8 cellular contexts compared by ENCODE assay signal in genomic region chr1:120811822-120812221, GRCh38.
DNase-seq lines count a peak whose midpoint lies in the region; TF ChIP-seq lines count a peak whose summit lies in the region.
"Not testable (repeated sequence)": the region's sequence is repeated elsewhere in the genome, so short reads cannot be mapped to it uniquely, and the experiment has no call there.

No MANE protein-coding gene starts in this region.

- not testable (repeated sequence) for H3K27me3 Mint-ChIP-seq in brain; glutamatergic neuron (ENCODE audit: unreplicated experiment); nephron (ENCODE audit: low read depth)

- peak; percentile 16 for DNase-seq in COLO668 (lab: John Stamatoyannopoulos, UW; ENCODE audit: unreplicated experiment)
- peak; percentile 36 for DNase-seq in HT1080 (ENCODE audit: low read depth)
- DNase-seq in activated CD4-positive, alpha-beta T cell treated with anti-CD3 and anti-CD28 coated beads, Interleukin-2, amount 50 U/mL, for 4 hours: peak; percentile 18 to 22
- DNase-seq in glutamatergic neuron: peak; percentile 32
- peak in 4 of 6 experiments; percentile 1 to 56 (median 32) for DNase-seq in stimulated activated naive CD4-positive, alpha-beta T cell (lab: John Stamatoyannopoulos, UW)

- H3K36me3 Mint-ChIP-seq in brain; glutamatergic neuron (ENCODE audit: unreplicated experiment): not testable (repeated sequence)
- peaks cover 16% of the 10 kb centered on the region for H3K36me3 Mint-ChIP-seq in nephron (ENCODE audit: low read depth)

- H3K9me3 ChIP-seq in OCI-LY3 (ENCODE audit: insufficient read depth, low read length): not testable (repeated sequence)

- not testable (repeated sequence) for H4K20me1 ChIP-seq in OCI-LY3 (ENCODE audit: insufficient read depth, low read length)

- not testable (repeated sequence) for H3K9ac ChIP-seq in OCI-LY3 (ENCODE audit: low read length)

- H3K36me3 ChIP-seq in OCI-LY3 (replicated peaks; ENCODE audit: low read depth, low read length): not testable (repeated sequence)

- not testable (repeated sequence) for H3K4me3 Mint-ChIP-seq in brain; glutamatergic neuron (ENCODE audit: unreplicated experiment); nephron

- H3K4me3 ChIP-seq in OCI-LY3 (ENCODE audit: low read length): not testable (repeated sequence)

- H2AFZ ChIP-seq in OCI-LY3 (ENCODE audit: low read depth, low read length): not testable (repeated sequence)

- H3K4me2 ChIP-seq in OCI-LY3 (ENCODE audit: low read length): not testable (repeated sequence)

- H3K27ac Mint-ChIP-seq in brain: peak overlapping the region in 2 of 5 experiments; percentile 45 to 52
- not testable (repeated sequence) for H3K27ac Mint-ChIP-seq in glutamatergic neuron (ENCODE audit: unreplicated experiment)
- H3K27ac Mint-ChIP-seq in nephron: peak overlapping the region in 2 of 3 experiments; percentile 23 to 71

- H3K79me2 ChIP-seq in OCI-LY3 (ENCODE audit: low read length): not testable (repeated sequence)

- not testable (repeated sequence) for H3K4me1 Mint-ChIP-seq in brain; glutamatergic neuron (ENCODE audit: low read depth, unreplicated experiment); nephron

- H3K9me3 Mint-ChIP-seq in brain; glutamatergic neuron (ENCODE audit: unreplicated experiment); nephron: not testable (repeated sequence)

- not testable (repeated sequence) for H3K4me1 ChIP-seq in OCI-LY3 (ENCODE audit: low read length)

- not testable (repeated sequence) for H3K27me3 ChIP-seq in OCI-LY3 (ENCODE audit: low read depth, low read length)

- not testable (repeated sequence) for H3K27ac ChIP-seq in OCI-LY3 (ENCODE audit: low read length)

- TF ChIP-seq CTCF in OCI-LY3 (IDR thresholded peaks at IDR 0.05; ENCODE audit: low read depth, low read length) (peak; percentile 42), brain (conservative IDR thresholded peaks at IDR 0.05) (peak; percentile 56 to 72), glutamatergic neuron (IDR thresholded peaks at IDR 0.05; ENCODE audit: partially characterized antibody, unreplicated experiment) (peak; percentile 55), nephron (IDR thresholded peaks at IDR 0.05; ENCODE audit: unreplicated experiment in 3 of 3) (peak; percentile 43 to 62 (median 59))
